Comparison of ENCODE assay signal across 11 cellular contexts in the genomic region with DNA sequence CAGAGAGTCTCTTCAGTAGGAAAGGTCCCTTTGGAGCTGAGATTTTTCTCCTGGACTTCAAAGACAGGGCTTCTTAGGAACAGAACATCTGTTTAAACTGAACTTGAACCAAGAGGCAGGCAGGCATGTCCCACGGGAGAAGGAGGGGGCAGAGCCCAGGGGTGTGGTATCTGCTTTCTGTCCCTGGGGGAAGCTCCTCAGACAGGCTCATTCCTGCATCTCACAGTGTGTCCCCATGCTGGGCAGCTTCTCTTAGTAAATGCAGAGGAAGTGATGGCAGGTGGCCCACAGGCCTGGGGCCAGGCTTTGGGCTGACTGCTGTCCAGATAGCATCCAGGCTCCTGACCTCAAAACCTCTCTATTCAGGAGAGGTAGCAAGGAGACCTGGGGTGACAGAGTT. TPM values are rescaled to one million over a fixed set of nuclear protein-coding genes. Genes with fewer than 3 reads are reported as not detected.
DNase-seq lines count a peak whose midpoint lies in the region; ATAC-seq and TF ChIP-seq lines count a peak whose summit lies in the region.
"Had no signal": no experiment of that assay in that cellular context is flagged by ENCODE, and none has a peak within 500 bp of the region (broad histone marks: within the 10 kb centered on the region; RNA-seq: fewer than 3 reads in every experiment).

No MANE protein-coding gene starts in this region.

- H3K36me3 ChIP-seq in MG63 (no peaks in the 10 kb centered on the region), urinary bladder (ENCODE audit: insufficient read depth) (no peaks in the 10 kb centered on the region)

- H3K9me3 ChIP-seq in MG63 = 0 out of 2 replicates have a peak, but pooled peaks cover 2% of the 10 kb centered on the region

- H3K4me3 ChIP-seq in MG63 (no peak overlapping the region), urinary bladder (ENCODE audit: low read depth, low read length) (no peak overlapping the region)

- peak; percentile 72 for DNase-seq in MG63
- peak; percentile 36 for DNase-seq in endothelial cell (ENCODE audit: low spot score)
- peak; percentile 16 to 41 for DNase-seq in lung microvascular endothelial cell (ENCODE audit: low read depth in 2 of 2)
- no peak for DNase-seq in activated gamma-delta T cell treated with Interleukin-2 at 50 U/mL for 16 hours
- no peak for DNase-seq in activated CD8-positive, alpha-beta T cell treated with anti-CD3 and anti-CD28 coated beads, Interleukin-2, amount 10 ng/mL, durations not matched to agents 7 days and 5 days
- DNase-seq in NCI-H2196 treated with DMSO at 0.1 percent for 48 hours (lab: John Stamatoyannopoulos, UW; ENCODE audit: unreplicated experiment) = no peak
- DNase-seq: activated T-cell treated with anti-CD3 and anti-CD28 coated beads for 4 hours; NCI-H2029; stimulated activated naive B cell treated with anti-CD40 and anti-IgM and Interleukin-4, amounts not matched to agents 10 μg/mL and 1 μg/mL and 100 μg/mL, for 72 hours had no signal

- H3K9me3 Mint-ChIP-seq in endothelial cell (ENCODE audit: unreplicated experiment) = no peaks in the 10 kb centered on the region
- no peaks in the 10 kb centered on the region for H3K9me3 Mint-ChIP-seq in activated CD8-positive, alpha-beta T cell treated with anti-CD3 and anti-CD28 coated beads, Interleukin-2, amount 10 ng/mL, durations not matched to agents 7 days and 5 days (ENCODE audit: insufficient read depth)
- H3K9me3 Mint-ChIP-seq: neural crest cell; stimulated activated naive B cell treated with anti-CD40 and anti-IgM and Interleukin-4, amounts not matched to agents 10 μg/mL and 1 μg/mL and 100 μg/mL, for 72 hours had no signal

- peaks cover 41% of the 10 kb centered on the region for H3K36me3 Mint-ChIP-seq in endothelial cell (ENCODE audit: low read depth, unreplicated experiment)
- no peaks in the 10 kb centered on the region for H3K36me3 Mint-ChIP-seq in activated CD8-positive, alpha-beta T cell treated with anti-CD3 and anti-CD28 coated beads, Interleukin-2, amount 10 ng/mL, durations not matched to agents 7 days and 5 days (ENCODE audit: low read depth)
- H3K36me3 Mint-ChIP-seq: stimulated activated naive B cell treated with anti-CD40 and anti-IgM and Interleukin-4, amounts not matched to agents 10 μg/mL and 1 μg/mL and 100 μg/mL, for 72 hours had no signal

- H3K27me3 ChIP-seq in MG63 = no peaks in the 10 kb centered on the region

- H3K27ac ChIP-seq in urinary bladder (ENCODE audit: low read depth) = peak overlapping the region; percentile 16

- H3K4me1 ChIP-seq in urinary bladder (ENCODE audit: insufficient read depth) = no peaks in the 10 kb centered on the region

- H3K27ac Mint-ChIP-seq in endothelial cell (ENCODE audit: unreplicated experiment) = peak overlapping the region; percentile 99
- H3K27ac Mint-ChIP-seq in activated CD8-positive, alpha-beta T cell treated with anti-CD3 and anti-CD28 coated beads, Interleukin-2, amount 10 ng/mL, durations not matched to agents 7 days and 5 days = no peak overlapping the region
- H3K27ac Mint-ChIP-seq: stimulated activated naive B cell treated with anti-CD40 and anti-IgM and Interleukin-4, amounts not matched to agents 10 μg/mL and 1 μg/mL and 100 μg/mL, for 72 hours had no signal

- POLR2A ChIA-PET in activated CD8-positive, alpha-beta T cell treated with anti-CD3 and anti-CD28 coated beads, Interleukin-2, amount 10 ng/mL, durations not matched to agents 7 days and 5 days (lab: Charles Lee) = no interaction called here

- H3K27me3 Mint-ChIP-seq in endothelial cell (ENCODE audit: unreplicated experiment) = peaks cover 6% of the 10 kb centered on the region
- H3K27me3 Mint-ChIP-seq in activated CD8-positive, alpha-beta T cell treated with anti-CD3 and anti-CD28 coated beads, Interleukin-2, amount 10 ng/mL, durations not matched to agents 7 days and 5 days (ENCODE audit: low read depth) = peaks cover 9% of the 10 kb centered on the region

- no peak for ATAC-seq in activated CD8-positive, alpha-beta T cell treated with anti-CD3 and anti-CD28 coated beads, Interleukin-2, amount 10 ng/mL, durations not matched to agents 7 days and 5 days

- WGBS in urinary bladder = 7% methylated on average over 1 of the region's 1 CpG

- peak overlapping the region; percentile 25 for H3K4me3 Mint-ChIP-seq in endothelial cell (ENCODE audit: unreplicated experiment)
- no peak overlapping the region for H3K4me3 Mint-ChIP-seq in activated CD8-positive, alpha-beta T cell treated with anti-CD3 and anti-CD28 coated beads, Interleukin-2, amount 10 ng/mL, durations not matched to agents 7 days and 5 days
- H3K4me3 Mint-ChIP-seq: neural crest cell; stimulated activated naive B cell treated with anti-CD40 and anti-IgM and Interleukin-4, amounts not matched to agents 10 μg/mL and 1 μg/mL and 100 μg/mL, for 72 hours had no signal

- H3K4me1 Mint-ChIP-seq in endothelial cell (ENCODE audit: unreplicated experiment) = peaks cover 89% of the 10 kb centered on the region
- no peaks in the 10 kb centered on the region for H3K4me1 Mint-ChIP-seq in activated CD8-positive, alpha-beta T cell treated with anti-CD3 and anti-CD28 coated beads, Interleukin-2, amount 10 ng/mL, durations not matched to agents 7 days and 5 days (ENCODE audit: low read depth)

- CTCF ChIA-PET in activated CD8-positive, alpha-beta T cell treated with anti-CD3 and anti-CD28 coated beads, Interleukin-2, amount 10 ng/mL, durations not matched to agents 7 days and 5 days (lab: Charles Lee) = interaction anchor here (0.8 to 4.6 kb wide), 9 partner anchors 8 to 218 kb away, joined by 3 to 28 read pairs (median 6); no protein-coding TSS in a partner anchor

- TF ChIP-seq CTCF in endothelial cell (IDR thresholded peaks at IDR 0.05; ENCODE audit: unreplicated experiment) = no peak

RNA-seq across cellular contexts. Expression of a gene that starts 47.4 kb away (rescaled TPM):
- 0.15 and 0.95 TPM in 2 replicates for total RNA-seq in MG63 (2014; rRNA removed; shearing (Covaris generic); ENCODE audit: low replicate concordance)
- total RNA-seq in endothelial cell (ENCODE audit: unreplicated experiment) (717 TPM), lung microvascular endothelial cell (25.3 and 31.5 TPM in 2 replicates), urinary bladder (32.2 TPM)
- 36.9 TPM for polyA plus RNA-seq in urinary bladder
- 1 to 10 TPM; 7.5 to 8.7 TPM for total RNA-seq in activated CD8-positive, alpha-beta T cell treated with anti-CD3 and anti-CD28 coated beads, Interleukin-2, amount 10 ng/mL, durations not matched to agents 7 days and 5 days

Comparison
In these comparisons a context has a peak if more than half of its experiments do, and no peak if none do; other contexts are left out.
1. DNase-seq: peak in MG63 (single experiment), endothelial cell (single experiment) and lung microvascular endothelial cell (2 of 2); none in activated gamma-delta T cell treated with Interleukin-2 at 50 U/mL for 16 hours (single experiment), activated CD8-positive, alpha-beta T cell treated with anti-CD3 and anti-CD28 coated beads, Interleukin-2, amount 10 ng/mL, durations not matched to agents 7 days and 5 days (single experiment) and NCI-H2196 treated with DMSO at 0.1 percent for 48 hours (single experiment).
2. RNA of a gene that starts 47.4 kb away (total RNA-seq): 717 TPM in endothelial cell (single experiment); 32.2 TPM in urinary bladder (single experiment), 25.3 to 31.5 TPM in lung microvascular endothelial cell, 7.5 to 8.7 TPM in activated CD8-positive, alpha-beta T cell treated with anti-CD3 and anti-CD28 coated beads, Interleukin-2, amount 10 ng/mL, durations not matched to agents 7 days and 5 days and 0.15 to 0.95 TPM in MG63; every median in the first group is over 10 times any median in the second.